ENCODE assay signal across 22 cellular contexts in genomic region chr3:112360574-112360973, GRCh38. TPM values are rescaled to one million over a fixed set of nuclear protein-coding genes. Genes with fewer than 3 reads are reported as not detected.
DNase-seq lines count a peak whose midpoint lies in the region; ATAC-seq and TF ChIP-seq lines count a peak whose summit lies in the region.
"Had no signal": no experiment of that assay in that cellular context is flagged by ENCODE, and none has a peak within 500 bp of the region (broad histone marks: within the 10 kb centered on the region; RNA-seq: fewer than 3 reads in every experiment).

No MANE protein-coding gene starts in this region.

- H3K36me3 ChIP-seq in GM23338 (ENCODE audit: insufficient read depth): peaks cover 21% of the 10 kb centered on the region
- H3K36me3 ChIP-seq in sigmoid colon: no peaks in the 10 kb centered on the region
- H3K36me3 ChIP-seq in prostate gland: no peaks in the 10 kb centered on the region

- H3K27ac Mint-ChIP-seq in GM23338: no peak overlapping the region

- intact Hi-C loops in right cardiac atrium (cut with DNase I) (no loop called here), sigmoid colon (cut with DNase I) (no loop called here), prostate gland (cut with DNase I) (no loop called here)

- no peaks in the 10 kb centered on the region for H3K9me2 ChIP-seq in GM23338 (ENCODE audit: insufficient read depth)

- no peak overlapping the region for H2AFZ ChIP-seq in GM23338

- TF ChIP-seq EP300 in sigmoid colon (IDR thresholded peaks at IDR 0.05): no peak

- 34% methylated on average over 2 of the region's 2 CpGs for WGBS in right cardiac atrium
- WGBS in sigmoid colon, 2 donors: 70 to 75% methylated on average over 2 of the region's 2 CpGs
- WGBS in prostate gland: 22% methylated on average over 2 of the region's 2 CpGs

- ATAC-seq in GM23338: no peak
- ATAC-seq in right cardiac atrium: peak; percentile 40 to 57
- no peak for ATAC-seq in HG03025 (IDR thresholded peaks at IDR 0.05; ENCODE audit: low FRiP score, unreplicated experiment)
- ATAC-seq: HepG2; naive thymus-derived CD4-positive, alpha-beta T cell had no signal

- no peak for DNase-seq in GM23338 (ENCODE audit: low spot score)
- DNase-seq in astrocyte of the spinal cord (ENCODE audit: low read depth, low spot score): peak; percentile 29
- peak in 2 of 3 donors; percentile 32 to 64 for DNase-seq in right cardiac atrium
- DNase-seq in sigmoid colon: no peak
- DNase-seq in stimulated activated CD4-positive, alpha-beta T cell treated with anti-CD3 and anti-CD28 coated beads, Interleukin-1b, Interleukin-23, amount 100 ng/mL, for 48 hours: no peak
- no peak for DNase-seq in A172 (ENCODE audit: low spot score)
- no peak for DNase-seq in prostate gland (ENCODE audit: low spot score)
- DNase-seq: activated naive CD4-positive, alpha-beta T cell treated with Interleukin-2 at 50 U/mL for 16 hours; activated T-cell treated with anti-CD3 and anti-CD28 coated beads for 4 hours; anterior cingulate cortex; CD4-positive, alpha-beta memory T cell; cortex of kidney; DMS53; foreskin melanocyte; naive thymus-derived CD4-positive, alpha-beta T cell; NCI-H187; NCI-H446; stimulated activated CD4-positive, alpha-beta T cell treated with anti-CD3 and anti-CD28 coated beads, Interleukin-12 subunit alpha, Interleukin-12 subunit beta, amount 100 ng/mL, for 4 hours; SW 1271 had no signal

- no peak overlapping the region for H3K4me3 Mint-ChIP-seq in GM23338
- H3K4me3 Mint-ChIP-seq: naive thymus-derived CD4-positive, alpha-beta T cell had no signal

- peak overlapping the region; percentile 12; the same call in 1 of the 2 replicates for H3K27ac ChIP-seq in GM23338 (ENCODE audit: low read depth)
- peak overlapping the region; percentile 87 for H3K27ac ChIP-seq in right cardiac atrium (ENCODE audit: low read length)
- peak overlapping the region in 3 of 4 donors; percentile 38 to 64 (median 57) for H3K27ac ChIP-seq in sigmoid colon
- no peak overlapping the region for H3K27ac ChIP-seq in prostate gland
- H3K27ac ChIP-seq: RWPE1 had no signal

- in situ Hi-C loops in astrocyte of the spinal cord (cut with HindIII; ENCODE audit: low sequenced_read_pairs): no loop called here

- H3K36me3 Mint-ChIP-seq in GM23338 (ENCODE audit: low read depth): peaks cover 68% of the 10 kb centered on the region
- H3K36me3 Mint-ChIP-seq: CD4-positive, alpha-beta memory T cell had no signal

- H3K4me1 Mint-ChIP-seq in GM23338: peaks cover 43% of the 10 kb centered on the region

- no peaks in the 10 kb centered on the region for H3K27me3 Mint-ChIP-seq in GM23338 (ENCODE audit: insufficient read depth, low read depth, poor library complexity)
- H3K27me3 Mint-ChIP-seq: CD4-positive, alpha-beta memory T cell; naive thymus-derived CD4-positive, alpha-beta T cell had no signal

- H3K27me3 ChIP-seq in GM23338 (ENCODE audit: insufficient read depth) (no peaks in the 10 kb centered on the region), right cardiac atrium (ENCODE audit: control insufficient read depth, insufficient read depth) (no peaks in the 10 kb centered on the region), sigmoid colon (no peaks in the 10 kb centered on the region), prostate gland (replicated peaks; ENCODE audit: insufficient read depth) (no peaks in the 10 kb centered on the region)

- no peak overlapping the region for H3K4me3 ChIP-seq in GM23338
- no peak overlapping the region for H3K4me3 ChIP-seq in astrocyte of the spinal cord (ENCODE audit: low read depth, low read length)
- peak overlapping the region; percentile 41 for H3K4me3 ChIP-seq in right cardiac atrium (ENCODE audit: low read length)
- H3K4me3 ChIP-seq in sigmoid colon: no peak overlapping the region
- H3K4me3 ChIP-seq in prostate gland: no peak overlapping the region

- no peaks in the 10 kb centered on the region for H3K9me3 Mint-ChIP-seq in GM23338
- H3K9me3 Mint-ChIP-seq: CD4-positive, alpha-beta memory T cell; naive thymus-derived CD4-positive, alpha-beta T cell had no signal

- 0 out of 2 replicates have a peak, but pooled peaks cover 4% of the 10 kb centered on the region for H3F3A ChIP-seq in GM23338 (replicated peaks; ENCODE audit: low read depth)

- no peak for TF ChIP-seq CTCF in GM23338 (conservative IDR thresholded peaks at IDR 0.05; ENCODE audit: low read depth in 2 of 2)
- TF ChIP-seq CTCF in astrocyte of the spinal cord (IDR thresholded peaks at IDR 0.05; ENCODE audit: low read depth, low read length): no peak
- TF ChIP-seq CTCF in sigmoid colon (IDR thresholded peaks at IDR 0.05): no peak
- TF ChIP-seq CTCF in prostate gland (IDR thresholded peaks at IDR 0.05): no peak

- H3K4me1 ChIP-seq in GM23338 (ENCODE audit: insufficient read depth) (peaks cover 37% of the 10 kb centered on the region), right cardiac atrium (ENCODE audit: control insufficient read depth, insufficient read depth, low read length) (peaks cover 5% of the 10 kb centered on the region), sigmoid colon (peaks cover 0 to 16% (median 7%) of the 10 kb centered on the region in 4 donors), prostate gland (replicated peaks) (no peaks in the 10 kb centered on the region)

- no peaks in the 10 kb centered on the region for H3K9me3 ChIP-seq in right cardiac atrium (ENCODE audit: control insufficient read depth, low read length)
- H3K9me3 ChIP-seq in sigmoid colon: no peaks in the 10 kb centered on the region
- H3K9me3 ChIP-seq in prostate gland: no peaks in the 10 kb centered on the region

- H4K20me1 ChIP-seq in GM23338 (replicated peaks; ENCODE audit: insufficient read depth): no peaks in the 10 kb centered on the region

- no peaks in the 10 kb centered on the region; the same call in 1 of the 2 replicates for H3K79me2 ChIP-seq in GM23338 (replicated peaks; ENCODE audit: insufficient read depth)

- TF ChIP-seq POLR2A in sigmoid colon (IDR thresholded peaks at IDR 0.05) (no peak), prostate gland (IDR thresholded peaks at IDR 0.05) (no peak)

- H3K4me2 ChIP-seq in GM23338: no peak overlapping the region

TF ChIP-seq in GM23338, 12 proteins besides CTCF, POLR2A, EP300 and RAD21:
- no peak for TF ChIP-seq ZNF462 (CRISPR knock-in tag; IDR thresholded peaks at IDR 0.05)

RNA-seq across cellular contexts. Expression of gene CD200, which starts 27.6 kb away (rescaled TPM):
- total RNA-seq in GM23338 (2014; rRNA removed; shearing (Covaris generic)): 49.3 and 51.9 TPM in 2 replicates
- polyA plus RNA-seq in GM23338 (2016; fragmentation: Nextera tagmentation; extraction: Ambion mirVana): 56.5 and 65.0 TPM in 2 replicates
- total RNA-seq in right cardiac atrium: 1 to 10 TPM; 2.8 to 4.5 (median 3.6) TPM
- polyA plus RNA-seq in right cardiac atrium: 4.0 TPM
- total RNA-seq in sigmoid colon: 10 to 100 TPM in 1 of 4 donors, 1 to 10 TPM in 3; 4.4 to 13.0 (median 4.8) TPM
- 1 to 10 TPM; 1.2 to 9.6 (median 2.4) TPM for polyA plus RNA-seq in sigmoid colon
- not detected in 2 replicates for total RNA-seq in A172 (2014; rRNA removed; shearing (Covaris generic))
- 1 to 10 TPM; 5.2 to 6.3 TPM for total RNA-seq in prostate gland
- total RNA-seq: HepG2 had no signal
- polyA plus RNA-seq: HepG2 had no signal

Comparison
In these comparisons a context has a peak if more than half of its experiments do, and no peak if none do; other contexts are left out.
1. ATAC-seq: peak in right cardiac atrium (2 of 2); none in GM23338 (single experiment) and HG03025 (single experiment).
2. DNase-seq: peak in astrocyte of the spinal cord (single experiment) and right cardiac atrium (2 of 3); none in GM23338 (single experiment), sigmoid colon (single experiment), stimulated activated CD4-positive, alpha-beta T cell treated with anti-CD3 and anti-CD28 coated beads, Interleukin-1b, Interleukin-23, amount 100 ng/mL, for 48 hours (single experiment), A172 (single experiment) and prostate gland (single experiment).
3. H3K27ac ChIP-seq: peak in GM23338 (single experiment), right cardiac atrium (single experiment) and sigmoid colon (3 of 4); none in prostate gland (0 of 2).